1 cellular context compared by ENCODE assay signal in genomic region chr17:59330314-59330942, GRCh38.
A peak's percentile ranks its signal among the peaks of the same experiment; 100 is the strongest.
TF ChIP-seq lines count a peak whose summit lies in the region.

No MANE protein-coding gene starts in this region.

TF ChIP-seq in HepG2, 621 proteins besides CTCF, POLR2A, EP300 and RAD21 (continued from another document and continues in another):
- TF ChIP-seq AHDC1 (CRISPR knock-in tag; IDR thresholded peaks at IDR 0.05; ENCODE audit: borderline replicate concordance) (peak; percentile 61; the same call in 1 of the 2 replicates), MED13 (CRISPR knock-in tag; IDR thresholded peaks at IDR 0.05) (no peak), FOXM1 (CRISPR knock-in tag; IDR thresholded peaks at IDR 0.05) (no peak), SNAPC2 (CRISPR knock-in tag; IDR thresholded peaks at IDR 0.05) (peak; percentile 59; the same call in 1 of the 2 replicates), ARID4A (CRISPR knock-in tag; IDR thresholded peaks at IDR 0.05; ENCODE audit: borderline replicate concordance) (peak; percentile 63; the same call in 1 of the 2 replicates), PAXIP1 (CRISPR knock-in tag; conservative IDR thresholded peaks at IDR 0.05) (peak; percentile 86), ARID2 (CRISPR knock-in tag; IDR thresholded peaks at IDR 0.05; ENCODE audit: borderline replicate concordance) (0 out of 2 replicates have a peak, but pooled peaks have one; percentile 48), YY1 (IDR thresholded peaks at IDR 0.05; ENCODE audit: insufficient read depth, insufficient replicate concordance, low read depth, low read length) (no peak), ZNF570 (CRISPR knock-in tag; IDR thresholded peaks at IDR 0.05; ENCODE audit: borderline replicate concordance) (no peak), HDAC1 (CRISPR knock-in tag; IDR thresholded peaks at IDR 0.05) (peak; percentile 72), SNAPC5 (CRISPR knock-in tag; IDR thresholded peaks at IDR 0.05; ENCODE audit: borderline replicate concordance) (peak; percentile 29; the same call in 1 of the 2 replicates), E2F1 (CRISPR knock-in tag; IDR thresholded peaks at IDR 0.05) (no peak), TBL1XR1 (IDR thresholded peaks at IDR 0.05; ENCODE audit: borderline replicate concordance, low read length, partially characterized antibody) (no peak), HCFC1 (IDR thresholded peaks at IDR 0.05; ENCODE audit: low read depth, low read length) (no peak), WIZ (CRISPR knock-in tag; IDR thresholded peaks at IDR 0.05) (no peak), RCOR2 (CRISPR knock-in tag; IDR thresholded peaks at IDR 0.05) (no peak; the same call in 1 of the 2 replicates), PHF8 (CRISPR knock-in tag; IDR thresholded peaks at IDR 0.05) (peak; percentile 48), MTA1 (CRISPR knock-in tag; IDR thresholded peaks at IDR 0.05; ENCODE audit: borderline replicate concordance) (no peak), NRL (CRISPR knock-in tag; IDR thresholded peaks at IDR 0.05; ENCODE audit: borderline replicate concordance) (0 out of 2 replicates have a peak, but pooled peaks have one; percentile 32), SMAD1 (CRISPR knock-in tag; IDR thresholded peaks at IDR 0.05; ENCODE audit: borderline replicate concordance, low read depth) (0 out of 2 replicates have a peak, but pooled peaks have one; percentile 47), ZFP36L1 (CRISPR knock-in tag; IDR thresholded peaks at IDR 0.05) (no peak), SRSF1 (optimal IDR thresholded peaks at IDR 0.05; ENCODE audit: low read depth, low read length) (peak; percentile 52), REXO4 (CRISPR knock-in tag; IDR thresholded peaks at IDR 0.05; ENCODE audit: borderline replicate concordance) (no peak), ZNF724P (CRISPR knock-in tag; IDR thresholded peaks at IDR 0.05; ENCODE audit: borderline replicate concordance) (0 out of 2 replicates have a peak, but pooled peaks have one; percentile 32), YEATS4 (CRISPR knock-in tag; IDR thresholded peaks at IDR 0.05; ENCODE audit: borderline replicate concordance) (0 out of 2 replicates have a peak, but pooled peaks have one; percentile 48), ZNF180 (CRISPR knock-in tag; IDR thresholded peaks at IDR 0.05; ENCODE audit: borderline replicate concordance, low read depth) (no peak), ZNF552 (CRISPR knock-in tag; IDR thresholded peaks at IDR 0.05; ENCODE audit: borderline replicate concordance) (no peak), SIN3B (IDR thresholded peaks at IDR 0.05; ENCODE audit: low read length) (no peak)
- TF ChIP-seq, protein P1, sequence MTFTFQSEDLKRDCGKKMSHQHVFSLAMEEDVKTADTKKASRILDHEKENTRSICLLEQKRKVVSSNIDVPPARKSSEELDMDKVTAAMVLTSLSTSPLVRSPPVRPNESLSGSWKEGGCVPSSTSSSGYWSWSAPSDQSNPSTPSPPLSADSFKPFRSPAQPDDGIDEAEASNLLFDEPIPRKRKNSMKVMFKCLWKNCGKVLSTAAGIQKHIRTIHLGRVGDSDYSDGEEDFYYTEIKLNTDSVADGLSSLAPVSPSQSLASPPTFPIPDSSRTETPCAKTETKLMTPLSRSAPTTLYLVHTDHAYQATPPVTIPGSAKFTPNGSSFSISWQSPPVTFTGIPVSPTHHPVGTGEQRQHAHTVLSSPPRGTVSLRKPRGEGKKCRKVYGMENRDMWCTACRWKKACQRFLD (CRISPR knock-in tag; IDR thresholded peaks at IDR 0.05; ENCODE audit: borderline replicate concordance) = no peak
- TF ChIP-seq, protein P2, sequence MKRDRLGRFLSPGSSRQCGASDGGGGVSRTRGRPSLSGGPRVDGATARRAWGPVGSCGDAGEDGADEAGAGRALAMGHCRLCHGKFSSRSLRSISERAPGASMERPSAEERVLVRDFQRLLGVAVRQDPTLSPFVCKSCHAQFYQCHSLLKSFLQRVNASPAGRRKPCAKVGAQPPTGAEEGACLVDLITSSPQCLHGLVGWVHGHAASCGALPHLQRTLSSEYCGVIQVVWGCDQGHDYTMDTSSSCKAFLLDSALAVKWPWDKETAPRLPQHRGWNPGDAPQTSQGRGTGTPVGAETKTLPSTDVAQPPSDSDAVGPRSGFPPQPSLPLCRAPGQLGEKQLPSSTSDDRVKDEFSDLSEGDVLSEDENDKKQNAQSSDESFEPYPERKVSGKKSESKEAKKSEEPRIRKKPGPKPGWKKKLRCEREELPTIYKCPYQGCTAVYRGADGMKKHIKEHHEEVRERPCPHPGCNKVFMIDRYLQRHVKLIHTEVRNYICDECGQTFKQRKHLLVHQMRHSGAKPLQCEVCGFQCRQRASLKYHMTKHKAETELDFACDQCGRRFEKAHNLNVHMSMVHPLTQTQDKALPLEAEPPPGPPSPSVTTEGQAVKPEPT (CRISPR knock-in tag; IDR thresholded peaks at IDR 0.05; ENCODE audit: low read depth) = no peak
- TF ChIP-seq, protein P3, sequence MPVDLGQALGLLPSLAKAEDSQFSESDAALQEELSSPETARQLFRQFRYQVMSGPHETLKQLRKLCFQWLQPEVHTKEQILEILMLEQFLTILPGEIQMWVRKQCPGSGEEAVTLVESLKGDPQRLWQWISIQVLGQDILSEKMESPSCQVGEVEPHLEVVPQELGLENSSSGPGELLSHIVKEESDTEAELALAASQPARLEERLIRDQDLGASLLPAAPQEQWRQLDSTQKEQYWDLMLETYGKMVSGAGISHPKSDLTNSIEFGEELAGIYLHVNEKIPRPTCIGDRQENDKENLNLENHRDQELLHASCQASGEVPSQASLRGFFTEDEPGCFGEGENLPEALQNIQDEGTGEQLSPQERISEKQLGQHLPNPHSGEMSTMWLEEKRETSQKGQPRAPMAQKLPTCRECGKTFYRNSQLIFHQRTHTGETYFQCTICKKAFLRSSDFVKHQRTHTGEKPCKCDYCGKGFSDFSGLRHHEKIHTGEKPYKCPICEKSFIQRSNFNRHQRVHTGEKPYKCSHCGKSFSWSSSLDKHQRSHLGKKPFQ (CRISPR knock-in tag; IDR thresholded peaks at IDR 0.05; ENCODE audit: insufficient replicate concordance) = peak; percentile 26
